8 cellular contexts compared by ENCODE assay signal in the genomic region with DNA sequence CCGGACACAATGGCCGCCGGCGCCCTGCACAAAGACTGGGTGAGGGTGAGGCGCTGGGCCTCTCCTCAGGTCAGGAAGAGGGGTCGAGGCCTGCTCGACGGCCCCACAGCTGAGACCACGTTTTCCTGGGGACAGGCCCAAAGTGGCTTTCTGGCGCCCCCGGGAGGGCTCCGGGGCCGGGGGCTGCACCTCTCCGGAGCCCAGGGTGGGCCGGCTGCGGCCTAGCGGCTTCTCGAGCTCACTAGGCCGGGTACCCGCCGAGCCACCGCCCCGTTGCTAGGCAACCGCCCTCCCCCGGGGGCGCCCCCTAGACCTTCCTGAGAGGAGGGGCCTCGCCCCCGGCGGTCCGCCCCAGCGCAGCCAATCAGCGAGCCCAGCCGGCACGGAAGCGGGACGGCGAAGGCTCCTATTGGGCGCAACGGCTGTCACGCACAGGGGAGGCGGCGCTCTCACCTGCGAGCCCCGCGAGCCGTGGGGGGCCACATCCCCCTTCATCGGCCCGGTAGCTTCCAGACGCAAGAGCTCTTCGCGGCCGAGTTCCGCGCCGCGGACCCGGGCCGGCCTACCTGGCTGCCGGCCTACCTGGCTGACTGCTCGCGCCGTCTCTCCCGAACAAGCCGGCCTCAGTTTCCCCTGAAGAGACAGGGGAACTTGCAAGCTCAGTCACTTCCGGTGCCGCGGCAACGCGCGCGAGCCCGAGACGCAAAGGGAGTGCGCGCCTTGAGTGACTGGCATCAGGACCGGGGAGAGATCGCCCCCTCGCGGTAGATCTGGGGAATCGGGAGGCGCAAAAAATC. TPM values are rescaled to one million over a fixed set of nuclear protein-coding genes. Genes with fewer than 3 reads are reported as not detected.
DNase-seq lines count a peak whose midpoint lies in the region; ATAC-seq and TF ChIP-seq lines count a peak whose summit lies in the region.

No MANE protein-coding gene starts in this region.

- H3K36me3 ChIP-seq in osteoblast (ENCODE audit: insufficient read depth, low read length) (peaks cover 17% of the 10 kb centered on the region), thoracic aorta (no peaks in the 10 kb centered on the region)

- peak overlapping the region; percentile 98 for H3K27ac Mint-ChIP-seq in HFFc6

- H3K4me1 ChIP-seq in osteoblast (ENCODE audit: insufficient read depth, low read length): peaks cover 49% of the 10 kb centered on the region
- peaks cover 10 to 12% of the 10 kb centered on the region in 2 donors for H3K4me1 ChIP-seq in thoracic aorta (ENCODE audit: control insufficient read depth in 1 of 2, low read depth in 2 of 2)

- ATAC-seq in thoracic aorta (ENCODE audit: insufficient number of reproducible peaks, low FRiP score, low read depth): peak; percentile 79

- no peaks in the 10 kb centered on the region for H3K9me3 Mint-ChIP-seq in HFFc6

- H3K36me3 Mint-ChIP-seq in HFFc6 (ENCODE audit: low read depth): peaks cover 38% of the 10 kb centered on the region

- peaks cover 6% of the 10 kb centered on the region for H4K20me1 ChIP-seq in osteoblast (ENCODE audit: insufficient read depth, low read length)

- in situ Hi-C loops in SK-MEL-5 (cut with HindIII; ENCODE audit: low pct_unique_long_range_greater_than_20kb, low sequenced_read_pairs): no loop called here

- H3K4me3 ChIP-seq in osteoblast (ENCODE audit: insufficient read depth, low read length) (peak overlapping the region; percentile 84), thoracic aorta (peak overlapping the region; percentile 93)

- H3K27ac ChIP-seq in osteoblast (ENCODE audit: low read depth, low read length): peak overlapping the region; percentile 97
- H3K27ac ChIP-seq in thoracic aorta: peak overlapping the region; percentile 98

- peak; percentile 98 for DNase-seq in GM10266 (ENCODE audit: extremely low spot score)
- peak; percentile 95 for DNase-seq in HFFc6
- DNase-seq in MV-4-11 (lab: John Stamatoyannopoulos, UW): peak; percentile 93
- peak; percentile 96 for DNase-seq in SK-MEL-5 (ENCODE audit: low read depth, low spot score)
- peak; percentile 99 for DNase-seq in activated naive CD4-positive, alpha-beta T cell treated with anti-CD3 and anti-CD28 coated beads, Interleukin-2, amount 50 U/mL, for 16 hours
- peak; percentile 99 for DNase-seq in globus pallidus (ENCODE audit: low spot score)
- DNase-seq in osteoblast (ENCODE audit: insufficient read length, low spot score, missing footprints): peak; percentile 99
- DNase-seq in thoracic aorta (ENCODE audit: low spot score): peak; percentile 85

- H3K4me3 Mint-ChIP-seq in HFFc6: peak overlapping the region; percentile 88

- no peaks in the 10 kb centered on the region for H3K27me3 ChIP-seq in osteoblast (ENCODE audit: insufficient read depth, low read length)
- no peaks in the 10 kb centered on the region for H3K27me3 ChIP-seq in thoracic aorta (replicated peaks; ENCODE audit: insufficient read depth)

- TF ChIP-seq CTCF in GM10266 (IDR thresholded peaks at IDR 0.05; ENCODE audit: control insufficient read depth, insufficient read depth, low read depth, missing control alignments) (peak; percentile 88), HFFc6 (IDR thresholded peaks at IDR 0.05) (peak; percentile 96), osteoblast (IDR thresholded peaks at IDR 0.05; ENCODE audit: extremely low read depth, low read depth, low read length) (peak; percentile 93), thoracic aorta (IDR thresholded peaks at IDR 0.05) (peak; percentile 95)

- peaks cover 66% of the 10 kb centered on the region for H3K4me1 Mint-ChIP-seq in HFFc6 (ENCODE audit: low read depth)

- no peaks in the 10 kb centered on the region; the same call in 1 of the 2 replicates for H3K27me3 Mint-ChIP-seq in HFFc6 (ENCODE audit: insufficient read depth)

- H3K9me3 ChIP-seq in osteoblast (ENCODE audit: low read depth, low read length): no peaks in the 10 kb centered on the region
- H3K9me3 ChIP-seq in thoracic aorta: no peaks in the 10 kb centered on the region

- peak overlapping the region; percentile 92 for H2AFZ ChIP-seq in osteoblast (ENCODE audit: low read length)

- peak overlapping the region; percentile 93 for H3K4me2 ChIP-seq in osteoblast (ENCODE audit: insufficient read depth, low read length)

- peaks cover 52% of the 10 kb centered on the region for H3K79me2 ChIP-seq in osteoblast (ENCODE audit: insufficient read depth, low read length)

RNA-seq across cellular contexts. Expression of gene BCL2L1, which starts 0.8 kb away (rescaled TPM):
- total RNA-seq in HFFc6 (2021; fragmentation: NEBNext Ultra II Directional; extraction: Animal tissue kit (Norgen Biotek cat#: 25700)): 100 to 1,000 TPM; 111 to 122 (median 117) TPM
- 79.5 and 81.5 TPM in 2 replicates for total RNA-seq in SK-MEL-5 (2014; rRNA removed; shearing (Covaris generic))
- polyA plus RNA-seq in SK-MEL-5 (2015; cell fraction: cytosol; rRNA removed): 58.2 and 70.2 TPM in 2 replicates
- 18.1 and 19.0 TPM in 2 replicates for polyA plus RNA-seq in SK-MEL-5 (2015; cell fraction: nucleus; rRNA removed)
- total RNA-seq in osteoblast (127 and 136 TPM in 2 replicates), thoracic aorta (100 to 1,000 TPM; 137 to 187 TPM)

RNA-seq across cellular contexts. Expression of gene TPX2, which starts 15.6 kb away (rescaled TPM):
- total RNA-seq in HFFc6 (2021; fragmentation: NEBNext Ultra II Directional; extraction: Animal tissue kit (Norgen Biotek cat#: 25700)): 100 to 1,000 TPM in 4 of 6 experiments, 10 to 100 TPM in 2; 51.0 to 117 (median 107) TPM
- total RNA-seq in SK-MEL-5 (2014; rRNA removed; shearing (Covaris generic)): 69.1 and 74.2 TPM in 2 replicates
- 74.0 and 79.6 TPM in 2 replicates for polyA plus RNA-seq in SK-MEL-5 (2015; cell fraction: cytosol; rRNA removed)
- polyA plus RNA-seq in SK-MEL-5 (2015; cell fraction: nucleus; rRNA removed): 42.5 and 45.0 TPM in 2 replicates
- total RNA-seq in osteoblast: 16.2 and 18.5 TPM in 2 replicates
- total RNA-seq in thoracic aorta: 1 to 10 TPM; 1.5 TPM

Comparison
In these comparisons a context has a peak if more than half of its experiments do, and no peak if none do; other contexts are left out.
1. Peak in every context shown above with its lines: DNase-seq, ATAC-seq, H3K4me3 ChIP-seq and H3K27ac ChIP-seq.